In genomic region chr6:33453361-33454008, GRCh38 we compare ENCODE assay signal across 8 cellular contexts. TPM values are rescaled to one million over a fixed set of nuclear protein-coding genes. Genes with fewer than 3 reads are reported as not detected.
DNase-seq lines count a peak whose midpoint lies in the region; ATAC-seq, FAIRE-seq and TF ChIP-seq lines count a peak whose summit lies in the region.

No MANE protein-coding gene starts in this region.

- DNase-seq in GM03348 (ENCODE audit: low spot score) (peak; percentile 35), endothelial cell of umbilical vein (ENCODE audit: low read depth, low spot score) (no peak), ovary (no peak), NOMO-1 treated with dmso at 0.1 percent for 144 hours (lab: John Stamatoyannopoulos, UW; ENCODE audit: unreplicated experiment) (no peak), NCI-H1092 treated with DMSO at 0.1 percent for 48 hours (lab: John Stamatoyannopoulos, UW) (no peak), sciatic nerve (ENCODE audit: low spot score) (no peak)

- H3K36me3 ChIP-seq in OCI-LY3 (replicated peaks; ENCODE audit: low read depth, low read length) (peaks cover 5% of the 10 kb centered on the region), endothelial cell of umbilical vein (ENCODE audit: control insufficient read depth in 2 of 2, extremely low read depth in 1 of 2, insufficient read depth in 2 of 2, low read length in 2 of 2) (no peaks in the 10 kb centered on the region), ovary (no peaks in the 10 kb centered on the region)

- POLR2A ChIA-PET in endothelial cell of umbilical vein (lab: Charles Lee), result interaction anchor here (0.6 to 1.1 kb wide), 2 partner anchors 17 to 125 kb away, joined by 3 to 6 read pairs; no protein-coding TSS in a partner anchor

- intact Hi-C loops in endothelial cell of umbilical vein (cut with micrococcal nuclease), result loop anchor here (1.0 to 5.0 kb wide), 4 partner anchors 22 to 124 kb away; partner anchors contain the start of gene KIFC1
- intact Hi-C loops in ovary (cut with DNase I), result loop anchor here in 1 of 4 donors (10.0 kb wide), 1 partner anchor 111 kb away; no protein-coding TSS in a partner anchor
- intact Hi-C loops in sciatic nerve (cut with DNase I), result loop anchor here (10.0 kb wide), 1 partner anchor 121 kb away; no protein-coding TSS in a partner anchor

- 1 to 2% (median 1%) methylated on average over 12 of the region's 12 CpGs for WGBS in ovary, 3 donors

- FAIRE-seq in endothelial cell of umbilical vein (lab: Jason Lieb, UNC), result peak; percentile 63

- dilution Hi-C loops in endothelial cell of umbilical vein (cut with MboI; ENCODE audit: extremely low pct_ligation_motif_present, low sequenced_read_pairs), result no loop called here

- H3K27me3 ChIP-seq in OCI-LY3 (ENCODE audit: low read depth, low read length) (no peaks in the 10 kb centered on the region), endothelial cell of umbilical vein (ENCODE audit: control insufficient read depth in 2 of 2, insufficient read depth in 2 of 2, low read length in 2 of 2) (no peaks in the 10 kb centered on the region), ovary (no peaks in the 10 kb centered on the region)

- TF ChIP-seq POLR2A in endothelial cell of umbilical vein (IDR thresholded peaks at IDR 0.05; ENCODE audit: low read depth, low read length) (no peak), ovary (IDR thresholded peaks at IDR 0.05) (no peak)

- no peak for ATAC-seq in GM19467 (IDR thresholded peaks at IDR 0.05; ENCODE audit: unreplicated experiment)
- no peak for ATAC-seq in sciatic nerve

- BruUV-seq in endothelial cell of umbilical vein (replicated peaks; lab: Mats Ljungman, UMichigan), result no TSS peak

- H3K79me2 ChIP-seq in OCI-LY3 (ENCODE audit: low read length) (peaks cover 17% of the 10 kb centered on the region), endothelial cell of umbilical vein (ENCODE audit: control insufficient read depth, insufficient read depth, low read length) (no peaks in the 10 kb centered on the region)

- H3K9me1 ChIP-seq in endothelial cell of umbilical vein (replicated peaks; ENCODE audit: control insufficient read depth, extremely low read depth, insufficient read depth, low read length), result no peaks in the 10 kb centered on the region

- H2AFZ ChIP-seq in OCI-LY3 (ENCODE audit: low read depth, low read length), result no peak overlapping the region
- H2AFZ ChIP-seq in endothelial cell of umbilical vein (ENCODE audit: low read depth, low read length), result no peak overlapping the region

- no peaks in the 10 kb centered on the region for H4K20me1 ChIP-seq in OCI-LY3 (ENCODE audit: insufficient read depth, low read length)
- H4K20me1 ChIP-seq in endothelial cell of umbilical vein (replicated peaks; ENCODE audit: control insufficient read depth, extremely low read depth, insufficient read depth, low read length), result no peaks in the 10 kb centered on the region

- peaks cover 6% of the 10 kb centered on the region; the same call in 1 of the 2 replicates for H3K4me1 ChIP-seq in OCI-LY3 (ENCODE audit: low read length)
- H3K4me1 ChIP-seq in endothelial cell of umbilical vein (ENCODE audit: control insufficient read depth, extremely low read depth, insufficient read depth, low read length), result peaks cover 3% of the 10 kb centered on the region
- peaks cover 6% of the 10 kb centered on the region for H3K4me1 ChIP-seq in ovary (ENCODE audit: insufficient read depth)

- CTCF ChIA-PET in endothelial cell of umbilical vein (lab: Charles Lee), result interaction anchor here (0.7 to 1.7 kb wide), 3 partner anchors 12 to 710 kb away, joined by 3 to 4 read pairs (median 3); no protein-coding TSS in a partner anchor

- H3K4me2 ChIP-seq in OCI-LY3 (ENCODE audit: low read length) (peak overlapping the region; percentile 88), endothelial cell of umbilical vein (ENCODE audit: insufficient read depth, low read length) (peak overlapping the region; percentile 75)

- no peak overlapping the region for H3K27ac ChIP-seq in OCI-LY3 (ENCODE audit: low read length)
- H3K27ac ChIP-seq in endothelial cell of umbilical vein (ENCODE audit: insufficient read depth, low read depth, low read length), result no peak overlapping the region
- peak overlapping the region in 1 of 2 donors; percentile 65 for H3K27ac ChIP-seq in ovary

- H3K9ac ChIP-seq in OCI-LY3 (ENCODE audit: low read length) (peak overlapping the region; percentile 85), endothelial cell of umbilical vein (replicated peaks; ENCODE audit: extremely low read depth, insufficient read depth, low read length) (peak overlapping the region; percentile 43)

- H3K9me3 ChIP-seq in OCI-LY3 (ENCODE audit: insufficient read depth, low read length) (no peaks in the 10 kb centered on the region), endothelial cell of umbilical vein (replicated peaks; ENCODE audit: control insufficient read depth, insufficient read depth, low read length) (no peaks in the 10 kb centered on the region), ovary (no peaks in the 10 kb centered on the region)

- H3K4me3 ChIP-seq in OCI-LY3 (ENCODE audit: low read length), result peak overlapping the region; percentile 94
- peak overlapping the region; percentile 54 to 71 (median 69) for H3K4me3 ChIP-seq in endothelial cell of umbilical vein (replicated peaks in 1 of 3; ENCODE audit: insufficient read depth in 1 of 3, low read depth in 1 of 3, low read length in 3 of 3)
- H3K4me3 ChIP-seq in ovary, result peak overlapping the region; percentile 78

- TF ChIP-seq CTCF in OCI-LY3 (IDR thresholded peaks at IDR 0.05; ENCODE audit: low read depth, low read length) (no peak), endothelial cell of umbilical vein (IDR thresholded peaks at IDR 0.05; ENCODE audit: extremely low read depth in 1 of 2, insufficient read depth in 1 of 2, low read depth in 1 of 2, low read length in 2 of 2) (no peak), ovary (IDR thresholded peaks at IDR 0.05) (no peak)

- TF ChIP-seq EP300 in ovary (IDR thresholded peaks at IDR 0.05), result no peak

TF ChIP-seq in endothelial cell of umbilical vein, 7 proteins besides CTCF, POLR2A, EP300 and RAD21 (continues in another document):
- TF ChIP-seq POLR2AphosphoS5 (IDR thresholded peaks at IDR 0.05; ENCODE audit: insufficient read depth, low read depth, low read length) (no peak), MAX (IDR thresholded peaks at IDR 0.05; ENCODE audit: insufficient read depth, insufficient read length) (no peak), MYC (IDR thresholded peaks at IDR 0.05; ENCODE audit: low read depth, low read length) (no peak), GATA2 (IDR thresholded peaks at IDR 0.05; ENCODE audit: insufficient read depth, insufficient read length, low read depth, low read length) (no peak), FOS (IDR thresholded peaks at IDR 0.05; ENCODE audit: borderline replicate concordance, insufficient read depth, low read length) (no peak)

RNA-seq across cellular contexts. Expression of gene ZBTB9, which starts 0.9 kb away (rescaled TPM):
- 8.0 and 8.7 TPM in 2 replicates for total RNA-seq in endothelial cell of umbilical vein
- 4.7 and 4.9 TPM in 2 replicates for polyA plus RNA-seq in endothelial cell of umbilical vein
- 3.5 and 3.7 TPM in 2 replicates for polyA plus RNA-seq in endothelial cell of umbilical vein (2011; cell fraction: cytosol; rRNA removed)
- polyA plus RNA-seq in endothelial cell of umbilical vein (2011; cell fraction: nucleus; rRNA removed), result 7.2 and 7.5 TPM in 2 replicates
- polyA plus RNA-seq in endothelial cell of umbilical vein (2012), result 6.0 and 7.5 TPM in 2 replicates
- 8.0 and 9.0 TPM in 2 replicates for polyA minus RNA-seq in endothelial cell of umbilical vein
- polyA minus RNA-seq in endothelial cell of umbilical vein (2011; cell fraction: cytosol; rRNA and poly(A)+ RNA removed), result 11.2 TPM
- 2.1 and 3.5 TPM in 2 replicates for polyA minus RNA-seq in endothelial cell of umbilical vein (2011; cell fraction: nucleus; rRNA and poly(A)+ RNA removed)
- 10 to 100 TPM in 3 of 7 donors, 1 to 10 TPM in 4; 2.4 to 13.5 (median 8.8) TPM for total RNA-seq in ovary
- 10 to 100 TPM in 1 of 2 donors, 1 to 10 TPM in 1; 5.5 to 10.8 TPM for polyA plus RNA-seq in ovary
- 6.5 TPM for total RNA-seq in sciatic nerve

RNA-seq across cellular contexts. Expression of gene SYNGAP1, which starts 33.6 kb away (rescaled TPM):
- total RNA-seq in endothelial cell of umbilical vein (14.3 and 15.1 TPM in 2 replicates), ovary (10 to 100 TPM; 17.5 to 60.0 (median 43.1) TPM), sciatic nerve (30.2 TPM)
- polyA plus RNA-seq in endothelial cell of umbilical vein (7.3 and 7.9 TPM in 2 replicates), ovary (10 to 100 TPM; 14.6 to 29.8 TPM)
- 3.2 and 3.9 TPM in 2 replicates for polyA plus RNA-seq in endothelial cell of umbilical vein (2011; cell fraction: cytosol; rRNA removed)
- polyA plus RNA-seq in endothelial cell of umbilical vein (2011; cell fraction: nucleus; rRNA removed), result 36.2 and 44.4 TPM in 2 replicates
- polyA plus RNA-seq in endothelial cell of umbilical vein (2012), result 6.4 and 10.8 TPM in 2 replicates
- polyA minus RNA-seq in endothelial cell of umbilical vein, result 6.2 and 9.3 TPM in 2 replicates
- 0.31 TPM for polyA minus RNA-seq in endothelial cell of umbilical vein (2011; cell fraction: cytosol; rRNA and poly(A)+ RNA removed)
- 11.4 and 14.9 TPM in 2 replicates for polyA minus RNA-seq in endothelial cell of umbilical vein (2011; cell fraction: nucleus; rRNA and poly(A)+ RNA removed)

RNA-seq across cellular contexts. Expression of gene CUTA, which starts 35.6 kb away (rescaled TPM):
- 133 TPM in 2 replicates for total RNA-seq in endothelial cell of umbilical vein
- 202 and 241 TPM in 2 replicates for polyA plus RNA-seq in endothelial cell of umbilical vein
- 189 and 191 TPM in 2 replicates for polyA plus RNA-seq in endothelial cell of umbilical vein (2011; cell fraction: cytosol; rRNA removed)
- 92.8 and 109 TPM in 2 replicates for polyA plus RNA-seq in endothelial cell of umbilical vein (2011; cell fraction: nucleus; rRNA removed)
- polyA plus RNA-seq in endothelial cell of umbilical vein (2012), result 123 and 151 TPM in 2 replicates
- 90.1 and 102 TPM in 2 replicates for polyA minus RNA-seq in endothelial cell of umbilical vein
- polyA minus RNA-seq in endothelial cell of umbilical vein (2011; cell fraction: cytosol; rRNA and poly(A)+ RNA removed), result 143 TPM
- polyA minus RNA-seq in endothelial cell of umbilical vein (2011; cell fraction: nucleus; rRNA and poly(A)+ RNA removed), result 21.5 and 24.2 TPM in 2 replicates
- 100 to 1,000 TPM; 125 to 238 (median 177) TPM for total RNA-seq in ovary
- polyA plus RNA-seq in ovary, result 100 to 1,000 TPM; 173 to 250 TPM
- 107 TPM for total RNA-seq in sciatic nerve

RNA-seq across cellular contexts. Expression of gene PHF1, which starts 42.7 kb away (rescaled TPM):
- 28.8 and 32.5 TPM in 2 replicates for total RNA-seq in endothelial cell of umbilical vein
- 53.1 and 62.6 TPM in 2 replicates for polyA plus RNA-seq in endothelial cell of umbilical vein
- polyA plus RNA-seq in endothelial cell of umbilical vein (2011; cell fraction: cytosol; rRNA removed), result 23.9 and 25.2 TPM in 2 replicates
- 186 and 227 TPM in 2 replicates for polyA plus RNA-seq in endothelial cell of umbilical vein (2011; cell fraction: nucleus; rRNA removed)
- polyA plus RNA-seq in endothelial cell of umbilical vein (2012), result 22.8 and 26.1 TPM in 2 replicates
- polyA minus RNA-seq in endothelial cell of umbilical vein, result 22.3 and 26.8 TPM in 2 replicates
- polyA minus RNA-seq in endothelial cell of umbilical vein (2011; cell fraction: cytosol; rRNA and poly(A)+ RNA removed), result 8.6 TPM
- 16.2 and 19.6 TPM in 2 replicates for polyA minus RNA-seq in endothelial cell of umbilical vein (2011; cell fraction: nucleus; rRNA and poly(A)+ RNA removed)
- 100 to 1,000 TPM in 5 of 7 donors, 10 to 100 TPM in 2; 94.3 to 182 (median 123) TPM for total RNA-seq in ovary
- polyA plus RNA-seq in ovary, result 100 to 1,000 TPM in 1 of 2 donors, 10 to 100 TPM in 1; 80.7 to 179 TPM
- 107 TPM for total RNA-seq in sciatic nerve
